Comparison of ENCODE assay signal across 9 cellular contexts in genomic region chr12:47741340-47741703, GRCh38. TPM values are rescaled to one million over a fixed set of nuclear protein-coding genes. Genes with fewer than 3 reads are reported as not detected.
DNase-seq lines count a peak whose midpoint lies in the region; ATAC-seq, FAIRE-seq and TF ChIP-seq lines count a peak whose summit lies in the region.
"Had no signal": no experiment of that assay in that cellular context is flagged by ENCODE, and none has a peak within 500 bp of the region (broad histone marks: within the 10 kb centered on the region; RNA-seq: fewer than 3 reads in every experiment).

No MANE protein-coding gene starts in this region.

- no peaks in the 10 kb centered on the region for H3K9me3 Mint-ChIP-seq in WTC11

- no peak overlapping the region for H3K4me3 Mint-ChIP-seq in WTC11

- in situ Hi-C loops in gastrocnemius medialis (cut with MboI; ENCODE audit: low sequenced_read_pairs in 4 of 4), result loop anchor here in 3 of 4 donors (5.0 to 25.0 kb wide), 2 partner anchors 36 to 96 kb away; no protein-coding TSS in a partner anchor

- no peaks in the 10 kb centered on the region for H3K9me3 ChIP-seq in gastrocnemius medialis

- no peak for TF ChIP-seq POLR2A in gastrocnemius medialis (IDR thresholded peaks at IDR 0.05)

- CTCF ChIA-PET in WTC11 (lab: Charles Lee), result interaction anchor here (0.6 to 15.4 kb wide), 21 partner anchors 9 to 1369 kb away, joined by 3 to 735 read pairs (median 9); partner anchors contain the start of genes ENDOU, RAPGEF3, SLC48A1 and TMEM106C

- peaks cover 31% of the 10 kb centered on the region for H3K4me1 Mint-ChIP-seq in WTC11

- no peak for FAIRE-seq in frontal cortex (lab: Jason Lieb, UNC)

- ATAC-seq in gastrocnemius medialis (no peak), HG03439 (IDR thresholded peaks at IDR 0.05; ENCODE audit: unreplicated experiment) (no peak), WTC11 (no peak)

- H3K4me1 ChIP-seq in gastrocnemius medialis, result peaks cover 24 to 35% of the 10 kb centered on the region in 2 donors

- DNase-seq in NCI-H1436 (lab: John Stamatoyannopoulos, UW), result peak; percentile 51
- DNase-seq in NCI-H1436 treated with DMSO at 0.1 percent for 48 hours (lab: John Stamatoyannopoulos, UW), result no peak
- DNase-seq in NCI-H226, result peak; percentile 34
- DNase-seq in activated CD8-positive, alpha-beta memory T cell treated with anti-CD3 and anti-CD28 coated beads for 4 hours (ENCODE audit: low read depth in 2 of 2), result peak; percentile 14 to 39
- DNase-seq in frontal cortex (ENCODE audit: low spot score in 2 of 2), result peak; percentile 63 to 75
- DNase-seq in gastrocnemius medialis, result peak; percentile 33 to 65
- no peak for DNase-seq in WTC11 (ENCODE audit: low spot score)

- no peak overlapping the region for H3K27ac Mint-ChIP-seq in WTC11

- intact Hi-C loops in gastrocnemius medialis (cut with DNase I; ENCODE audit: low total_unique reads), result no loop called here

- H3K4me3 ChIP-seq in gastrocnemius medialis, result no peak overlapping the region

- POLR2A ChIA-PET in WTC11 (lab: Charles Lee), result interaction anchor here (1.2 kb wide), 1 partner anchor 17 kb away, joined by 3 read pairs; the partner anchor contains the start of gene RAPGEF3

- H3K27ac ChIP-seq in gastrocnemius medialis, result peak overlapping the region in 3 of 4 donors; percentile 47 to 64 (median 56)
- H3K27ac ChIP-seq: VCaP had no signal

- TF ChIP-seq CTCF in gastrocnemius medialis (IDR thresholded peaks at IDR 0.05 in 4 of 5, conservative IDR thresholded peaks at IDR 0.05 in 1 of 5), result no peak
- TF ChIP-seq CTCF in WTC11 (IDR thresholded peaks at IDR 0.05), result no peak

- H3K36me3 ChIP-seq in gastrocnemius medialis, result no peaks in the 10 kb centered on the region

- peaks cover 10% of the 10 kb centered on the region for H3K27me3 Mint-ChIP-seq in WTC11 (ENCODE audit: low read depth)

- H3K27me3 ChIP-seq in gastrocnemius medialis, result no peaks in the 10 kb centered on the region

- no peaks in the 10 kb centered on the region for H3K36me3 Mint-ChIP-seq in WTC11

TF ChIP-seq in WTC11, 78 proteins besides CTCF, POLR2A, EP300 and RAD21:
- TF ChIP-seq MXD4 (CRISPR knock-in tag; IDR thresholded peaks at IDR 0.05; ENCODE audit: borderline replicate concordance) (no peak), TP53 (CRISPR knock-in tag; IDR thresholded peaks at IDR 0.05) (no peak), NR2C2 (CRISPR knock-in tag; IDR thresholded peaks at IDR 0.05) (no peak), TCF7 (CRISPR knock-in tag; IDR thresholded peaks at IDR 0.05; ENCODE audit: low read depth) (no peak), SMAD3 (CRISPR knock-in tag; IDR thresholded peaks at IDR 0.05; ENCODE audit: borderline replicate concordance) (no peak), KAT7 (CRISPR knock-in tag; IDR thresholded peaks at IDR 0.05; ENCODE audit: borderline replicate concordance) (no peak), ZNF219 (CRISPR knock-in tag; IDR thresholded peaks at IDR 0.05; ENCODE audit: borderline replicate concordance) (no peak), FOXJ3 (CRISPR knock-in tag; IDR thresholded peaks at IDR 0.05; ENCODE audit: borderline replicate concordance) (no peak), NR1H2 (CRISPR knock-in tag; IDR thresholded peaks at IDR 0.05) (no peak)
- TF ChIP-seq, protein P1, sequence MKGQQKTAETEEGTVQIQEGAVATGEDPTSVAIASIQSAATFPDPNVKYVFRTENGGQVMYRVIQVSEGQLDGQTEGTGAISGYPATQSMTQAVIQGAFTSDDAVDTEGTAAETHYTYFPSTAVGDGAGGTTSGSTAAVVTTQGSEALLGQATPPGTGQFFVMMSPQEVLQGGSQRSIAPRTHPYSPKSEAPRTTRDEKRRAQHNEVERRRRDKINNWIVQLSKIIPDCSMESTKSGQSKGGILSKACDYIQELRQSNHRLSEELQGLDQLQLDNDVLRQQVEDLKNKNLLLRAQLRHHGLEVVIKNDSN (CRISPR knock-in tag; IDR thresholded peaks at IDR 0.05), result no peak
- TF ChIP-seq, protein P2, sequence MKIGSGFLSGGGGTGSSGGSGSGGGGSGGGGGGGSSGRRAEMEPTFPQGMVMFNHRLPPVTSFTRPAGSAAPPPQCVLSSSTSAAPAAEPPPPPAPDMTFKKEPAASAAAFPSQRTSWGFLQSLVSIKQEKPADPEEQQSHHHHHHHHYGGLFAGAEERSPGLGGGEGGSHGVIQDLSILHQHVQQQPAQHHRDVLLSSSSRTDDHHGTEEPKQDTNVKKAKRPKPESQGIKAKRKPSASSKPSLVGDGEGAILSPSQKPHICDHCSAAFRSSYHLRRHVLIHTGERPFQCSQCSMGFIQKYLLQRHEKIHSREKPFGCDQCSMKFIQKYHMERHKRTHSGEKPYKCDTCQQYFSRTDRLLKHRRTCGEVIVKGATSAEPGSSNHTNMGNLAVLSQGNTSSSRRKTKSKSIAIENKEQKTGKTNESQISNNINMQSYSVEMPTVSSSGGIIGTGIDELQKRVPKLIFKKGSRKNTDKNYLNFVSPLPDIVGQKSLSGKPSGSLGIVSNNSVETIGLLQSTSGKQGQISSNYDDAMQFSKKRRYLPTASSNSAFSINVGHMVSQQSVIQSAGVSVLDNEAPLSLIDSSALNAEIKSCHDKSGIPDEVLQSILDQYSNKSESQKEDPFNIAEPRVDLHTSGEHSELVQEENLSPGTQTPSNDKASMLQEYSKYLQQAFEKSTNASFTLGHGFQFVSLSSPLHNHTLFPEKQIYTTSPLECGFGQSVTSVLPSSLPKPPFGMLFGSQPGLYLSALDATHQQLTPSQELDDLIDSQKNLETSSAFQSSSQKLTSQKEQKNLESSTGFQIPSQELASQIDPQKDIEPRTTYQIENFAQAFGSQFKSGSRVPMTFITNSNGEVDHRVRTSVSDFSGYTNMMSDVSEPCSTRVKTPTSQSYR (CRISPR knock-in tag; IDR thresholded peaks at IDR 0.05), result no peak
- TF ChIP-seq, protein P3, sequence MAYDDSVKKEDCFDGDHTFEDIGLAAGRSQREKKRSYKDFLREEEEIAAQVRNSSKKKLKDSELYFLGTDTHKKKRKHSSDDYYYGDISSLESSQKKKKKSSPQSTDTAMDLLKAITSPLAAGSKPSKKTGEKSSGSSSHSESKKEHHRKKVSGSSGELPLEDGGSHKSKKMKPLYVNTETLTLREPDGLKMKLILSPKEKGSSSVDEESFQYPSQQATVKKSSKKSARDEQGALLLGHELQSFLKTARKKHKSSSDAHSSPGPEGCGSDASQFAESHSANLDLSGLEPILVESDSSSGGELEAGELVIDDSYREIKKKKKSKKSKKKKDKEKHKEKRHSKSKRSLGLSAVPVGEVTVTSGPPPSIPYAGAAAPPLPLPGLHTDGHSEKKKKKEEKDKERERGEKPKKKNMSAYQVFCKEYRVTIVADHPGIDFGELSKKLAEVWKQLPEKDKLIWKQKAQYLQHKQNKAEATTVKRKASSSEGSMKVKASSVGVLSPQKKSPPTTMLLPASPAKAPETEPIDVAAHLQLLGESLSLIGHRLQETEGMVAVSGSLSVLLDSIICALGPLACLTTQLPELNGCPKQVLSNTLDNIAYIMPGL (CRISPR knock-in tag; IDR thresholded peaks at IDR 0.05), result no peak

RNA-seq across cellular contexts. Expression of gene ENDOU, which starts 16.0 kb away (rescaled TPM):
- total RNA-seq in frontal cortex (not detected), gastrocnemius medialis (under 1 TPM in 1 of 4 donors, not detected in 3; 0.16 TPM), WTC11 (2021) (not detected in 3 replicates)

RNA-seq across cellular contexts. Expression of gene RAPGEF3, which starts 17.4 kb away (rescaled TPM):
- total RNA-seq in frontal cortex, result 7.7 TPM
- total RNA-seq in gastrocnemius medialis, result 10 to 100 TPM; 17.0 to 27.0 (median 22.3) TPM
- total RNA-seq in WTC11 (2021), result 9.0 to 13.3 TPM (median 9.7 TPM) in 3 replicates

RNA-seq across cellular contexts. Expression of gene SLC48A1, which starts 31.7 kb away (rescaled TPM):
- total RNA-seq in frontal cortex (8.6 TPM), gastrocnemius medialis (10 to 100 TPM; 28.3 to 62.6 (median 45.6) TPM), WTC11 (2021) (13.5 to 16.8 TPM (median 13.8 TPM) in 3 replicates)

RNA-seq across cellular contexts. Expression of gene RPAP3, which starts 35.5 kb away (rescaled TPM):
- total RNA-seq in frontal cortex (23.6 TPM), gastrocnemius medialis (10 to 100 TPM; 15.1 to 24.8 (median 20.5) TPM), WTC11 (2021) (34.4 to 44.3 TPM (median 40.6 TPM) in 3 replicates)

Comparison
In these comparisons a context has a peak if more than half of its experiments do, and no peak if none do; other contexts are left out.
1. DNase-seq: peak in NCI-H1436 (single experiment), NCI-H226 (single experiment), activated CD8-positive, alpha-beta memory T cell treated with anti-CD3 and anti-CD28 coated beads for 4 hours (2 of 2), frontal cortex (2 of 2) and gastrocnemius medialis (2 of 2); none in NCI-H1436 treated with DMSO at 0.1 percent for 48 hours (single experiment) and WTC11 (single experiment).